ENCODE assay signal across 8 cellular contexts in the genomic region with DNA sequence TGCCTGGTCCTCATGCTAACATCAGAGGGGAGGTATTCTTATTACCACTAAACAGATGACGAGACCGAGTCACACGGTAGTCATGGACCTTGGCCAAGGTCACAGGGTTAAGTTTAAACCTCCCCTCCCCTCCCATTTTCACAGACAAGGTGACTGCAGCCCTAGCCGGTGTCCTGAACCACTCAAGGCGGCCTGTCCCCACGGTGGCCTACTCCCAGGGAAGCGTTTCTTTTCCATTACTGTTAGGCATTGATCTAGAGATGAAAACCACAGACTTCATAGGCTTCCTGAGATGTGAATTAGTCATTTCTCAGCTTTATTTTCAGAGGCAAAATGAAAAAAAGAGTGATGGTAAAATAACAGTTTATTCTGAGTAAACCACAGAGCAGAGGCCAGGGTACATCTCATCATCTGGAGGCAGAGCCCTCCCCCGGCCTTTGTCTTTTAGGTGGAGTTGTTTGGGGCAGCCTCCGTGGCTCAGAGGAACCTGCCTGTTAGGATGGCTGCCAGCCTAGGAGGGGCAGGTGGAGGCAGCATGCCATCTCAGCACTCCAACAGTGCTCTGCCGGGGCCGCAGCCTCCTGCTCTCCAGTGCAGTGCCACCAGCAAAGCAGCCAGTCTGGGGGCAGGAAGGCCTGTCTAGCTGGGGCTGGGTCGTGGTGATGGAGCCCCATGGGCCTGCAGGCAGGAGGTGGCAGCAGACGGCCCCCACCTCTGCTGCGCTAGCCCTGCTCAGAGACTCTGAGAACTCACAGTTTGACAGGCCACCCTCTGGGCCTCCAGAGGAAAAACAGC.
DNase-seq lines count a peak whose midpoint lies in the region; ATAC-seq and TF ChIP-seq lines count a peak whose summit lies in the region.

No MANE protein-coding gene starts in this region.

- H3K4me3 ChIP-seq in RWPE2 (ENCODE audit: severe bottlenecking): no peak overlapping the region

- peak overlapping the region; percentile 8 for H3K27ac ChIP-seq in RWPE2 (ENCODE audit: poor library complexity, severe bottlenecking)

- H3K9me3 Mint-ChIP-seq in activated naive CD4-positive, alpha-beta T cell treated with anti-CD3 and anti-CD28 coated beads, Interleukin-2, amount 50 U/mL, for 24 hours: no peaks in the 10 kb centered on the region

- DNase-seq in GM04504 (ENCODE audit: low read depth) (peak; percentile 32), RWPE2 (ENCODE audit: low spot score) (no peak), iris pigment epithelial cell (ENCODE audit: low read depth) (peak; percentile 81), HT-29 (ENCODE audit: low spot score) (no peak)
- peak; percentile 60 to 67 for DNase-seq in stimulated activated CD4-positive, alpha-beta T cell treated with anti-CD3 and anti-CD28 coated beads, Interleukin-2, amount 100 ng/mL, for 48 hours

- peak overlapping the region; percentile 99 for H3K27ac Mint-ChIP-seq in activated naive CD4-positive, alpha-beta T cell treated with anti-CD3 and anti-CD28 coated beads, Interleukin-2, amount 50 U/mL, for 24 hours

- peaks cover 2% of the 10 kb centered on the region for H3K9me3 ChIP-seq in RWPE2 (ENCODE audit: severe bottlenecking)

- no peaks in the 10 kb centered on the region for H3K36me3 ChIP-seq in RWPE2 (ENCODE audit: low read depth)

- no peaks in the 10 kb centered on the region for H3K27me3 Mint-ChIP-seq in activated naive CD4-positive, alpha-beta T cell treated with anti-CD3 and anti-CD28 coated beads, Interleukin-2, amount 50 U/mL, for 24 hours

- TF ChIP-seq CTCF in RWPE2 (IDR thresholded peaks at IDR 0.05; ENCODE audit: poor library complexity, severe bottlenecking): no peak

- H3K36me3 Mint-ChIP-seq in activated naive CD4-positive, alpha-beta T cell treated with anti-CD3 and anti-CD28 coated beads, Interleukin-2, amount 50 U/mL, for 24 hours: peaks cover 2% of the 10 kb centered on the region

- peaks cover 96% of the 10 kb centered on the region for H3K4me1 Mint-ChIP-seq in activated naive CD4-positive, alpha-beta T cell treated with anti-CD3 and anti-CD28 coated beads, Interleukin-2, amount 50 U/mL, for 24 hours

- H3K4me1 ChIP-seq in RWPE2 (ENCODE audit: insufficient read depth, poor library complexity, severe bottlenecking): peaks cover 8% of the 10 kb centered on the region

- H3K4me3 Mint-ChIP-seq in activated naive CD4-positive, alpha-beta T cell treated with anti-CD3 and anti-CD28 coated beads, Interleukin-2, amount 50 U/mL, for 24 hours: peak overlapping the region; percentile 77

- peak; percentile 53 for ATAC-seq in HG02885 (IDR thresholded peaks at IDR 0.05; ENCODE audit: poor library complexity, unreplicated experiment)
- ATAC-seq in RWPE2 (ENCODE audit: low read depth): peak; percentile 63
- no peak for ATAC-seq in HG02973 (IDR thresholded peaks at IDR 0.05; ENCODE audit: unreplicated experiment)

- no peaks in the 10 kb centered on the region for H3K27me3 ChIP-seq in RWPE2 (ENCODE audit: insufficient read depth, poor library complexity, severe bottlenecking)

Comparison
In these comparisons a context has a peak if more than half of its experiments do, and no peak if none do; other contexts are left out.
1. DNase-seq: peak in GM04504 (single experiment), iris pigment epithelial cell (single experiment) and stimulated activated CD4-positive, alpha-beta T cell treated with anti-CD3 and anti-CD28 coated beads, Interleukin-2, amount 100 ng/mL, for 48 hours (2 of 2); none in RWPE2 (single experiment) and HT-29 (single experiment).